Comparison of ENCODE assay signal across 12 cellular contexts in the genomic region with DNA sequence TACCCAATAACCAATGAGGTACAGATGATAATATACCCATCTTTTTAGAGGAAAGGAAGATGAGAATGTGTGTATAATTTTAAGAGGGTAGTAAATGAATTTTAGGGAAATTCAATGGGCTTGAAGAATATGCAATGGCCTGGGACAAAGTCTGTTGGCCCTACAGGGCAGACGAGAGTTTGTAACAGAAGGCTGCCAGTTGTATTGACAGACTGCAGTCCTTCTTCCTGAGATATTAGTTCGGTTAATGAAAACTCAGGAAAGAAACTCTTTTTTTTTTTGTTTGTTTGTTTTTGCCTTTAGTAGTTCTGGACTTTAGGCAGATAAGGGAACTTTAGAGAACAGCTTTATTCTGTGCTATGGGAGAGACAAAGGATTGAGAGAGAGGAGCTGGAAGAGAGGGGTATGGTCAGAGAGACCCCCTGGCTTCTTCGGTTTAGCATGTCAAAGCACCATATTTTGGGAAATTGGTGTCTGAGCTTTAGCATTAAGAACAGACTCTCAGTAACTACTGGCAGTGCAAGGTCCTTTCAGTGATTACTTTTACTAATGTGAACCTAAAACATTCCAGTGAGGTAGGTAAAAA. TPM values are rescaled to one million over a fixed set of nuclear protein-coding genes. Genes with fewer than 3 reads are reported as not detected.
DNase-seq lines count a peak whose midpoint lies in the region; ATAC-seq and TF ChIP-seq lines count a peak whose summit lies in the region.
"Had no signal": no experiment of that assay in that cellular context is flagged by ENCODE, and none has a peak within 500 bp of the region (broad histone marks: within the 10 kb centered on the region; RNA-seq: fewer than 3 reads in every experiment).

No MANE protein-coding gene starts in this region.

- H3K27me3 Mint-ChIP-seq in T-helper 2 cell treated with Interferon-gamma antibody and Interleukin-4, amounts not matched to agents 5 μg/mL and 100 μg/mL, for 36 hours (ENCODE audit: low read depth), result peaks cover 47% of the 10 kb centered on the region
- peaks cover 11% of the 10 kb centered on the region for H3K27me3 Mint-ChIP-seq in brain

- no peak for TF ChIP-seq CTCF in brain (conservative IDR thresholded peaks at IDR 0.05)
- no peak for TF ChIP-seq CTCF in body of pancreas (IDR thresholded peaks at IDR 0.05)

- intact Hi-C loops in body of pancreas (cut with DNase I), result no loop called here

- DNase-seq in T-helper 2 cell treated with Interferon-gamma antibody and Interleukin-4, amounts not matched to agents 5 μg/mL and 100 μg/mL, for 36 hours (ENCODE audit: low spot score), result no peak
- DNase-seq in T-helper 2 cell, result no peak
- DNase-seq in body of pancreas, result no peak
- DNase-seq: activated T-cell treated with anti-CD3 and anti-CD28 coated beads, Interleukin-2, amount 50 U/mL, for 1 hour had no signal

- peak overlapping the region; percentile 57 for H3K4me3 Mint-ChIP-seq in T-helper 2 cell treated with Interferon-gamma antibody and Interleukin-4, amounts not matched to agents 5 μg/mL and 100 μg/mL, for 36 hours
- peak overlapping the region; percentile 80 to 87 (median 85) for H3K4me3 Mint-ChIP-seq in brain

- ATAC-seq in GM21529 (IDR thresholded peaks at IDR 0.05; ENCODE audit: unreplicated experiment), result no peak
- ATAC-seq in body of pancreas, result no peak
- no peak for ATAC-seq in HG03457 (IDR thresholded peaks at IDR 0.05; ENCODE audit: unreplicated experiment)

- no peaks in the 10 kb centered on the region for H3K9me3 Mint-ChIP-seq in T-helper 2 cell treated with Interferon-gamma antibody and Interleukin-4, amounts not matched to agents 5 μg/mL and 100 μg/mL, for 36 hours
- no peaks in the 10 kb centered on the region for H3K9me3 Mint-ChIP-seq in brain

- WGBS in body of pancreas, 2 donors, result 37 to 38% methylated on average over 3 of the region's 3 CpGs

- H3K4me1 ChIP-seq in stomach smooth muscle (ENCODE audit: control insufficient read depth, insufficient read depth, low read length) (no peaks in the 10 kb centered on the region), body of pancreas (peaks cover 13% of the 10 kb centered on the region)

- H3K36me3 ChIP-seq in stomach smooth muscle (ENCODE audit: control insufficient read depth in 2 of 2, insufficient read depth in 2 of 2, low read length in 2 of 2) (no peaks in the 10 kb centered on the region), body of pancreas (replicated peaks in 1 of 2; ENCODE audit: insufficient read depth in 1 of 2, low read depth in 2 of 2) (no peaks in the 10 kb centered on the region)

- H3K4me3 ChIP-seq in stomach smooth muscle (ENCODE audit: low read length in 2 of 2) (peak overlapping the region; percentile 54 to 72), body of pancreas (peak overlapping the region in 1 of 2 donors; percentile 26)

- no peak overlapping the region for H3K9ac ChIP-seq in stomach smooth muscle (ENCODE audit: low read length in 2 of 2)

- no peaks in the 10 kb centered on the region for H3K36me3 Mint-ChIP-seq in T-helper 2 cell treated with Interferon-gamma antibody and Interleukin-4, amounts not matched to agents 5 μg/mL and 100 μg/mL, for 36 hours (ENCODE audit: low read depth)
- peaks cover 8% of the 10 kb centered on the region for H3K36me3 Mint-ChIP-seq in brain

- no peak for TF ChIP-seq POLR2A in body of pancreas (IDR thresholded peaks at IDR 0.05)

- H3K27ac Mint-ChIP-seq in T-helper 2 cell treated with Interferon-gamma antibody and Interleukin-4, amounts not matched to agents 5 μg/mL and 100 μg/mL, for 36 hours, result no peak overlapping the region
- H3K27ac Mint-ChIP-seq in brain, result peak overlapping the region in 3 of 5 experiments; percentile 16 to 81 (median 43)

- H3K27ac ChIP-seq in layer of hippocampus (ENCODE audit: low read depth, low read length), result peak overlapping the region; percentile 16
- H3K27ac ChIP-seq in stomach smooth muscle (ENCODE audit: low read length), result no peak overlapping the region
- H3K27ac ChIP-seq in body of pancreas, result no peak overlapping the region

- no peaks in the 10 kb centered on the region for H3K9me3 ChIP-seq in stomach smooth muscle (ENCODE audit: control insufficient read depth in 2 of 2, low read length in 2 of 2)
- H3K9me3 ChIP-seq in body of pancreas, result no peaks in the 10 kb centered on the region

- H3K27me3 ChIP-seq in layer of hippocampus (ENCODE audit: control insufficient read depth, insufficient read depth, low read length) (no peaks in the 10 kb centered on the region), stomach smooth muscle (ENCODE audit: control insufficient read depth in 1 of 2, insufficient read depth in 2 of 2, low read length in 2 of 2) (peaks cover 0 to 9% of the 10 kb centered on the region in 2 donors), body of pancreas (peaks cover 0 to 11% of the 10 kb centered on the region in 2 donors)

- H3K4me1 Mint-ChIP-seq in T-helper 2 cell treated with Interferon-gamma antibody and Interleukin-4, amounts not matched to agents 5 μg/mL and 100 μg/mL, for 36 hours (ENCODE audit: low read depth), result peaks cover 11% of the 10 kb centered on the region
- peaks cover 38% of the 10 kb centered on the region for H3K4me1 Mint-ChIP-seq in brain

RNA-seq across cellular contexts. Expression of a gene that starts 0.8 kb away (rescaled TPM):
- 0.48 TPM for polyA plus RNA-seq in brain (ENCODE audit: insufficient read depth, low read depth, low replicate concordance)
- total RNA-seq in body of pancreas, result 1 to 10 TPM in 1 of 2 donors, not detected in 1; 1.6 TPM
- total RNA-seq: bronchial epithelial cell had no signal

RNA-seq across cellular contexts. Expression of a gene that starts 47.9 kb away (rescaled TPM):
- polyA plus RNA-seq in brain (ENCODE audit: insufficient read depth, low read depth, low replicate concordance), result not detected
- not detected for total RNA-seq in body of pancreas
- total RNA-seq: A172, bronchial epithelial cell, lung had no signal
- polyA plus RNA-seq: lung had no signal
